11 cellular contexts compared by ENCODE assay signal in genomic region chr19:10010247-10010691, GRCh38. TPM values are rescaled to one million over a fixed set of nuclear protein-coding genes. Genes with fewer than 3 reads are reported as not detected.
DNase-seq lines count a peak whose midpoint lies in the region; ATAC-seq and TF ChIP-seq lines count a peak whose summit lies in the region.
"Had no signal": no experiment of that assay in that cellular context is flagged by ENCODE, and none has a peak within 500 bp of the region (broad histone marks: within the 10 kb centered on the region; RNA-seq: fewer than 3 reads in every experiment).

Gene COL5A3, minus strand, starts transcription at chr19:10010504. Its CDS starts 119 bp downstream, at chr19:10010385.

- H3K4me3 Mint-ChIP-seq in nephron progenitor cell, result peak within 1 kb of the TSS; percentile 69
- H3K4me3 Mint-ChIP-seq: neural crest cell had no signal

- no peaks in the 10 kb centered on the region for H3K36me3 Mint-ChIP-seq in nephron progenitor cell (ENCODE audit: low read depth)

- in situ Hi-C loops in G401 (cut with HindIII; ENCODE audit: low sequenced_read_pairs), result no loop called here

- CTCF ChIA-PET in AG04449 (lab: Yijun Ruan, JAX) (interaction anchor here (1.1 to 2.0 kb wide), 4 partner anchors 9 to 79 kb away, joined by 3 to 21 read pairs (median 6); no protein-coding TSS in a partner anchor), PC-3 (lab: Charles Lee) (no interaction called here)

- H3K36me3 ChIP-seq in PC-3 (ENCODE audit: low read depth, low read length), result no peaks in the 10 kb centered on the region

- peaks cover 34% of the 10 kb centered on the region for H3K4me1 Mint-ChIP-seq in nephron progenitor cell

- peak within 1 kb of the TSS; percentile 61 for H3K4me2 ChIP-seq in PC-3 (ENCODE audit: low read length)

- no peaks in the 10 kb centered on the region for H3K79me2 ChIP-seq in PC-3 (ENCODE audit: low read length)

- H3K4me1 ChIP-seq in PC-3 (ENCODE audit: insufficient read depth, low read length), result peaks cover 12% of the 10 kb centered on the region; the same call in 1 of the 2 replicates

- ATAC-seq in PC-3, result peak; percentile 41
- ATAC-seq in GM18519 (IDR thresholded peaks at IDR 0.05; ENCODE audit: low FRiP score, unreplicated experiment), result no peak

- intact Hi-C loops in PC-3 (cut with micrococcal nuclease), result no loop called here

- H3K27me3 Mint-ChIP-seq in nephron progenitor cell (ENCODE audit: low read depth, poor library complexity), result peaks cover 75% of the 10 kb centered on the region

- H3K9me3 ChIP-seq in PC-3 (ENCODE audit: low read length), result no peaks in the 10 kb centered on the region

- POLR2A ChIA-PET in AG04449 (lab: Yijun Ruan, JAX), result interaction anchor here (0.6 to 1.3 kb wide), 4 partner anchors 10 to 88 kb away, joined by 3 to 5 read pairs (median 3); no protein-coding TSS in a partner anchor
- POLR2A ChIA-PET in PC-3 (lab: Charles Lee; ENCODE audit: unreplicated experiment), result interaction anchor here (0.6 kb wide), 1 partner anchor 79 kb away, joined by 9 read pairs; no protein-coding TSS in a partner anchor

- peak within 1 kb of the TSS; percentile 5 for H3K27ac Mint-ChIP-seq in nephron progenitor cell

- H3K27ac ChIP-seq in PC-3 (ENCODE audit: low read length), result no peak within 1 kb of the TSS

- H3K9me3 Mint-ChIP-seq in nephron progenitor cell, result no peaks in the 10 kb centered on the region
- H3K9me3 Mint-ChIP-seq: neural crest cell had no signal

- no peak within 1 kb of the TSS for H2AFZ ChIP-seq in PC-3 (ENCODE audit: low read length)

- no peaks in the 10 kb centered on the region for H4K20me1 ChIP-seq in PC-3 (ENCODE audit: low read length)

- H3K4me3 ChIP-seq in AG04449 (ENCODE audit: low read depth, low read length) (peak within 1 kb of the TSS; percentile 65), PC-3 (ENCODE audit: low read length) (no peak within 1 kb of the TSS), fibroblast of mammary gland (ENCODE audit: control insufficient read depth, low read depth, low read length) (peak within 1 kb of the TSS; percentile 66)

- no TSS peak for BruUV-seq in PC-3 (replicated peaks; lab: Mats Ljungman, UMichigan)

- no peak within 1 kb of the TSS for H3K9ac ChIP-seq in PC-3 (ENCODE audit: low read length)

- no peaks in the 10 kb centered on the region for H3K9me2 ChIP-seq in PC-3 (replicated peaks; ENCODE audit: low read length)

- DNase-seq in AG04449 (ENCODE audit: low read depth, low spot score) (no peak), PC-3 (no peak), fibroblast of mammary gland (ENCODE audit: low read depth) (peak; percentile 84), nephron progenitor cell (peak; percentile 48), DMS53 (lab: John Stamatoyannopoulos, UW) (no peak), G401 (ENCODE audit: low spot score) (no peak)
- no peak for DNase-seq in stimulated activated CD4-positive, alpha-beta T cell treated with anti-CD3 and anti-CD28 coated beads, Interleukin-2, amount 100 ng/mL, for 48 hours
- DNase-seq: activated T-cell treated with anti-CD3 and anti-CD28 coated beads, Interleukin-2, amount 50 U/mL, for 48 hours; GDM1 had no signal

- H3K27me3 ChIP-seq in PC-3 (ENCODE audit: low read length), result peaks cover 54% of the 10 kb centered on the region

- H3F3A ChIP-seq in PC-3 (ENCODE audit: low read length, unreplicated experiment), result no peaks in the 10 kb centered on the region

- no peak for TF ChIP-seq CTCF in AG04449 (IDR thresholded peaks at IDR 0.05; ENCODE audit: insufficient read depth, low read length, missing control alignments)
- TF ChIP-seq CTCF in PC-3 (conservative IDR thresholded peaks at IDR 0.05; ENCODE audit: low read depth, low read length), result no peak
- no peak for TF ChIP-seq CTCF in fibroblast of mammary gland (conservative IDR thresholded peaks at IDR 0.05; ENCODE audit: control insufficient read depth, insufficient read depth, low read depth, low read length)
- no peak for TF ChIP-seq CTCF in nephron progenitor cell (IDR thresholded peaks at IDR 0.05)

RNA-seq across cellular contexts. Expression of gene COL5A3, which starts in this region (rescaled TPM):
- 0.11 and 0.12 TPM in 2 replicates for total RNA-seq in PC-3 (2014; rRNA removed)
- total RNA-seq in G401 (2014; rRNA removed; shearing (Covaris generic)), result not detected in 2 replicates

Comparison
In these comparisons a context has a peak if more than half of its experiments do, and no peak if none do; other contexts are left out.
1. Peak in ATAC-seq and H3K4me2 ChIP-seq in PC-3; RNA of the gene not detected or under 1 TPM.
2. DNase-seq: peak in fibroblast of mammary gland (single experiment) and nephron progenitor cell (single experiment); none in AG04449 (single experiment), PC-3 (single experiment), stimulated activated CD4-positive, alpha-beta T cell treated with anti-CD3 and anti-CD28 coated beads, Interleukin-2, amount 100 ng/mL, for 48 hours (0 of 2), DMS53 (single experiment) and G401 (single experiment).